Comparison of ENCODE assay signal across 13 cellular contexts in genomic region chr5:33381243-33381642, GRCh38. TPM values are rescaled to one million over a fixed set of nuclear protein-coding genes. Genes with fewer than 3 reads are reported as not detected.
DNase-seq lines count a peak whose midpoint lies in the region; ATAC-seq and TF ChIP-seq lines count a peak whose summit lies in the region.
"Had no signal": no experiment of that assay in that cellular context is flagged by ENCODE, and none has a peak within 500 bp of the region (broad histone marks: within the 10 kb centered on the region; RNA-seq: fewer than 3 reads in every experiment).

No MANE protein-coding gene starts in this region.

- no peak overlapping the region for H3K14ac ChIP-seq in mesenchymal stem cell (ENCODE audit: low read length in 2 of 2)

- H3K9me3 ChIP-seq in RWPE2 (ENCODE audit: severe bottlenecking) (no peaks in the 10 kb centered on the region), mesenchymal stem cell (ENCODE audit: control insufficient read depth, low read length) (peaks cover 23% of the 10 kb centered on the region)

- H2BK120ac ChIP-seq in mesenchymal stem cell (ENCODE audit: low read depth, low read length): no peak overlapping the region

- no peak for DNase-seq in GM23338 (ENCODE audit: low spot score)
- no peak for DNase-seq in RWPE2 (ENCODE audit: low spot score)
- peak; percentile 66 to 83 for DNase-seq in foreskin keratinocyte
- no peak for DNase-seq in mesenchymal stem cell
- DNase-seq: AML-193; Caco-2; CD4-positive, alpha-beta T cell; GF-D8; HCEC 1CT; KG1 had no signal

- no peak overlapping the region for H4K8ac ChIP-seq in mesenchymal stem cell (ENCODE audit: low read length)

- H4K91ac ChIP-seq in mesenchymal stem cell (ENCODE audit: low read length): no peak overlapping the region

- 72% methylated on average over 1 of the region's 1 CpG for WGBS in mesenchymal stem cell

- no peak overlapping the region for H2BK15ac ChIP-seq in mesenchymal stem cell (ENCODE audit: low read depth, poor library complexity, severe bottlenecking)

- H3K36me3 Mint-ChIP-seq in GM23338 (ENCODE audit: low read depth): peaks cover 5% of the 10 kb centered on the region; the same call in 1 of the 3 replicates

- TF ChIP-seq CTCF in GM23338 (conservative IDR thresholded peaks at IDR 0.05; ENCODE audit: low read depth in 2 of 2) (no peak), RWPE2 (IDR thresholded peaks at IDR 0.05; ENCODE audit: poor library complexity, severe bottlenecking) (no peak), foreskin keratinocyte (conservative IDR thresholded peaks at IDR 0.05) (no peak)

- no peaks in the 10 kb centered on the region for H3K4me1 ChIP-seq in GM23338 (ENCODE audit: insufficient read depth)
- H3K4me1 ChIP-seq in RWPE2 (ENCODE audit: insufficient read depth, poor library complexity, severe bottlenecking): peaks cover 10% of the 10 kb centered on the region
- peaks cover 8% of the 10 kb centered on the region for H3K4me1 ChIP-seq in foreskin keratinocyte
- no peaks in the 10 kb centered on the region for H3K4me1 ChIP-seq in mesenchymal stem cell (ENCODE audit: control insufficient read depth, insufficient read depth, low read depth, low read length)
- H3K4me1 ChIP-seq: Caco-2 had no signal

- H3K27ac Mint-ChIP-seq in GM23338: no peak overlapping the region; the same call in 1 of the 2 replicates
- H3K27ac Mint-ChIP-seq: CD4-positive, alpha-beta T cell had no signal

- no peak overlapping the region for H3K4ac ChIP-seq in mesenchymal stem cell (ENCODE audit: low read depth in 1 of 2, low read length in 2 of 2)

- H3K9me2 ChIP-seq in GM23338 (ENCODE audit: insufficient read depth): peaks cover 5% of the 10 kb centered on the region; the same call in 1 of the 2 replicates

- no peaks in the 10 kb centered on the region for H3K79me1 ChIP-seq in mesenchymal stem cell (replicated peaks; ENCODE audit: low read length, poor library complexity, severe bottlenecking)

- H3K27me3 ChIP-seq in GM23338 (ENCODE audit: insufficient read depth) (no peaks in the 10 kb centered on the region), RWPE2 (ENCODE audit: insufficient read depth, poor library complexity, severe bottlenecking) (no peaks in the 10 kb centered on the region), foreskin keratinocyte (no peaks in the 10 kb centered on the region), mesenchymal stem cell (ENCODE audit: control insufficient read depth in 1 of 2, insufficient read depth in 1 of 2, low read length in 2 of 2) (no peaks in the 10 kb centered on the region)

- H3K4me2 ChIP-seq in GM23338: no peak overlapping the region
- no peak overlapping the region for H3K4me2 ChIP-seq in mesenchymal stem cell (ENCODE audit: low read length, poor library complexity, severe bottlenecking)

- no peak overlapping the region for H3K9ac ChIP-seq in mesenchymal stem cell (ENCODE audit: low read length)

- no peaks in the 10 kb centered on the region for H3K4me1 Mint-ChIP-seq in GM23338

- H3K27me3 Mint-ChIP-seq in GM23338 (ENCODE audit: insufficient read depth, low read depth, poor library complexity): no peaks in the 10 kb centered on the region

- no peak overlapping the region for H2AK5ac ChIP-seq in mesenchymal stem cell (ENCODE audit: low read length, severe bottlenecking)

- no peak overlapping the region for H3K23ac ChIP-seq in mesenchymal stem cell (ENCODE audit: low read length in 2 of 2)

- H3K18ac ChIP-seq in mesenchymal stem cell (ENCODE audit: low read depth in 1 of 2, low read length in 2 of 2): no peak overlapping the region

- no peak overlapping the region for H2BK5ac ChIP-seq in mesenchymal stem cell (ENCODE audit: low read depth, low read length, poor library complexity, severe bottlenecking)

- no peaks in the 10 kb centered on the region for H3K79me2 ChIP-seq in GM23338 (replicated peaks; ENCODE audit: insufficient read depth)

- H2AFZ ChIP-seq in GM23338: 0 out of 2 replicates have a peak overlapping the region, but pooled peaks have one; percentile 63
- no peak overlapping the region for H2AFZ ChIP-seq in mesenchymal stem cell (ENCODE audit: low read depth, low read length)

- H3F3A ChIP-seq in GM23338 (replicated peaks; ENCODE audit: low read depth): no peaks in the 10 kb centered on the region

- peaks cover 27% of the 10 kb centered on the region for H3K9me3 Mint-ChIP-seq in GM23338

- no peak for ATAC-seq in GM23338
- ATAC-seq in RWPE2 (ENCODE audit: low read depth): peak; percentile 60
- ATAC-seq in foreskin keratinocyte: peak; percentile 65
- ATAC-seq in HG03469 (IDR thresholded peaks at IDR 0.05; ENCODE audit: unreplicated experiment): no peak
- no peak for ATAC-seq in HG02678 (IDR thresholded peaks at IDR 0.05; ENCODE audit: unreplicated experiment)

- H3K27ac ChIP-seq in GM23338 (ENCODE audit: low read depth) (no peak overlapping the region), RWPE2 (ENCODE audit: poor library complexity, severe bottlenecking) (peak overlapping the region; percentile 4), foreskin keratinocyte (no peak overlapping the region), mesenchymal stem cell (ENCODE audit: low read length, poor library complexity, severe bottlenecking) (no peak overlapping the region)
- H3K27ac ChIP-seq: C4-2B had no signal

- H2BK12ac ChIP-seq in mesenchymal stem cell (ENCODE audit: low read length in 2 of 2): no peak overlapping the region

- no peak overlapping the region for H3K4me3 Mint-ChIP-seq in GM23338
- H3K4me3 Mint-ChIP-seq: CD4-positive, alpha-beta T cell had no signal

- H3K36me3 ChIP-seq in GM23338 (ENCODE audit: insufficient read depth): no peaks in the 10 kb centered on the region
- H3K36me3 ChIP-seq in RWPE2 (ENCODE audit: low read depth): no peaks in the 10 kb centered on the region
- H3K36me3 ChIP-seq in mesenchymal stem cell (ENCODE audit: control insufficient read depth in 1 of 2, insufficient read depth in 2 of 2, low read depth in 1 of 2, low read length in 2 of 2): no peaks in the 10 kb centered on the region

- no peaks in the 10 kb centered on the region for H4K20me1 ChIP-seq in GM23338 (replicated peaks; ENCODE audit: insufficient read depth)

- H3K4me3 ChIP-seq in GM23338 (no peak overlapping the region), RWPE2 (ENCODE audit: severe bottlenecking) (no peak overlapping the region), mesenchymal stem cell (ENCODE audit: insufficient read depth in 1 of 2, low read depth in 1 of 2, low read length in 2 of 2) (no peak overlapping the region)

TF ChIP-seq in GM23338, 12 proteins besides CTCF, POLR2A, EP300 and RAD21 (continues in another document):
- no peak for TF ChIP-seq STAT1 (IDR thresholded peaks at IDR 0.05; ENCODE audit: unreplicated experiment)
- TF ChIP-seq POLR2AphosphoS5 (IDR thresholded peaks at IDR 0.05; ENCODE audit: low read depth): no peak

RNA-seq across cellular contexts. Expression of gene TARS1, which starts 59.5 kb away (rescaled TPM):
- 468 and 473 TPM in 2 replicates for total RNA-seq in GM23338 (2014; rRNA removed; shearing (Covaris generic))
- 444 and 458 TPM in 2 replicates for polyA plus RNA-seq in GM23338 (2016; fragmentation: Nextera tagmentation; extraction: Ambion mirVana)
- 257 and 292 TPM in 2 replicates for total RNA-seq in foreskin keratinocyte
- 186 and 202 TPM in 2 replicates for polyA plus RNA-seq in foreskin keratinocyte
- 298 TPM for polyA plus RNA-seq in mesenchymal stem cell (2013, experiment 1 of 2)
- polyA plus RNA-seq in mesenchymal stem cell (2013, experiment 2 of 2): 310 TPM

Comparison
In these comparisons a context has a peak if more than half of its experiments do, and no peak if none do; other contexts are left out.
1. ATAC-seq: peak in RWPE2 (single experiment) and foreskin keratinocyte (single experiment); none in GM23338 (single experiment), HG03469 (single experiment) and HG02678 (single experiment).
2. DNase-seq: peak in foreskin keratinocyte (2 of 2); none in GM23338 (single experiment), RWPE2 (single experiment) and mesenchymal stem cell (single experiment).